ENCODE assay signal across 25 cellular contexts in the genomic region with DNA sequence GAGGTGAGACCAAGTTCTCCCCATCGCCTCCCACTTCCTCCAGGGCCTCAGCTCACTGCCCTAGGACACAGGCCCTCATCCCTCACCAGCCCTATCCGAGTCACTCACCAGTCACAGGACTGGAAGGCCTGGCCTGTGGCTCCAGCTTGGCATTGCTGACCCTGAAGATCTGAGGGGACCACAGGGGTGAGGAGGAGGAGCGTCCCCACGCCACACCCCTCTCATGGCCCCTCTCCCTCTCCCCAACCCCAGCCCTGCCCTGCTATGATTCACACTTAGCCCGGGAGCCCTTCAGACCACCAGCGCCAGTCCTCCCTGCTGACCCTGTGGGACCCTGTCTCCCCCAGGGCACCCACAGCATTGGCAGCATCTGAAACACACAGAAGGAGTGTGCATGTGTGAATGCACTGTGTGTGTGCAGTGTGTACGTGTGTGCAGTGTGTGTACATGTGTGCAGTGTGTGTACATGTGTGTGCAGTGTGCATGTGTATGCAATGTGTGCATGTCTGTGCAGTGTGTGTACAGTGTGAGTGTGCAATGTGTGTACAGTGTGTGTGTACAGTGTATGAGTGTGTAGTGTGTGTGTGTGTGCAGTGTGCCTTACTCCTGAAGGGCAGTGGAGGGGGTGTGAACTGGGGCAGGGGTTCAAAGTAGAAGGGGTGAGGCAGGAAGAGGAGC. TPM values are rescaled to one million over a fixed set of nuclear protein-coding genes. Genes with fewer than 3 reads are reported as not detected.
"Had no signal": no experiment of that assay in that cellular context is flagged by ENCODE, and none has a peak within 500 bp of the region (broad histone marks: within the 10 kb centered on the region; RNA-seq: fewer than 3 reads in every experiment).

No MANE protein-coding gene starts in this region.

- H3K4me1 ChIP-seq: heart left ventricle, sigmoid colon, suprapubic skin, thyroid gland, upper lobe of right lung had no signal

- H3K4me1 Mint-ChIP-seq: central memory CD8-positive, alpha-beta T cell had no signal

- DNase-seq: cortex of kidney; dorsolateral prefrontal cortex; effector CD8-positive, alpha-beta T cell; heart left ventricle; hippocampal formation; left ventricle myocardium superior; mesendoderm; naive thymus-derived CD8-positive, alpha-beta T cell; sigmoid colon; stimulated activated CD4-positive, alpha-beta T cell treated with anti-CD3 and anti-CD28 coated beads, Interleukin-2, amount 100 ng/mL, for 24 hours; stimulated activated CD4-positive, alpha-beta T cell treated with anti-CD3 and anti-CD28 coated beads, Interleukin-4, amount 100 ng/mL, for 4 hours; stimulated activated naive CD4-positive, alpha-beta T cell; thyroid gland; upper lobe of right lung had no signal

- H3K9me3 Mint-ChIP-seq: central memory CD8-positive, alpha-beta T cell; naive thymus-derived CD8-positive, alpha-beta T cell had no signal

- H3K36me3 Mint-ChIP-seq: naive thymus-derived CD8-positive, alpha-beta T cell had no signal

- H3K27me3 ChIP-seq: dorsolateral prefrontal cortex, heart left ventricle, neutrophil, sigmoid colon, suprapubic skin, thyroid gland, upper lobe of right lung had no signal

- FAIRE-seq: frontal cortex had no signal

- H3K9me3 ChIP-seq: heart left ventricle, neutrophil, sigmoid colon, suprapubic skin, thyroid gland, upper lobe of right lung had no signal

- H3K36me3 ChIP-seq: heart left ventricle, neutrophil, sigmoid colon, suprapubic skin, thyroid gland, upper lobe of right lung had no signal

- H3K4me3 Mint-ChIP-seq: central memory CD8-positive, alpha-beta T cell; naive thymus-derived CD8-positive, alpha-beta T cell had no signal

- H3K27ac ChIP-seq: dorsolateral prefrontal cortex, heart left ventricle, neutrophil, sigmoid colon, skin epidermis, suprapubic skin, thyroid gland, upper lobe of right lung had no signal

- H3K4me3 ChIP-seq: dorsolateral prefrontal cortex, heart left ventricle, lung, sigmoid colon, skin epidermis, suprapubic skin, thyroid gland, upper lobe of right lung had no signal

- ATAC-seq: left colon; naive thymus-derived CD8-positive, alpha-beta T cell; upper lobe of right lung had no signal

RNA-seq across cellular contexts. Expression of a gene that starts 29.4 kb away (rescaled TPM):
- total RNA-seq: frontal cortex; glomerular endothelial cell; heart left ventricle; kidney epithelial cell; left ventricle myocardium superior; naive thymus-derived CD8-positive, alpha-beta T cell; osteoblast; pulmonary artery endothelial cell had no signal
- polyA plus RNA-seq: heart left ventricle; naive thymus-derived CD8-positive, alpha-beta T cell had no signal
